Comparison of ENCODE assay signal across 8 cellular contexts in genomic region chr1:224203243-224204016, GRCh38. TPM values are rescaled to one million over a fixed set of nuclear protein-coding genes. Genes with fewer than 3 reads are reported as not detected.
DNase-seq lines count a peak whose midpoint lies in the region; ATAC-seq and TF ChIP-seq lines count a peak whose summit lies in the region.

No MANE protein-coding gene starts in this region.

- ATAC-seq in GM18498 (IDR thresholded peaks at IDR 0.05; ENCODE audit: unreplicated experiment) (peak; percentile 44), HG02623 (IDR thresholded peaks at IDR 0.05; ENCODE audit: unreplicated experiment) (peak; percentile 50), GM19324 (IDR thresholded peaks at IDR 0.05; ENCODE audit: low FRiP score, unreplicated experiment) (no peak)

- intact Hi-C loops in OCI-LY7 (cut with micrococcal nuclease; ENCODE audit: unreplicated experiment), result no loop called here

- peak overlapping the region; percentile 65 for H3K4me2 ChIP-seq in OCI-LY7 (ENCODE audit: low read length)

- H2AFZ ChIP-seq in OCI-LY7 (ENCODE audit: low read length), result peak overlapping the region; percentile 51; the same call in 1 of the 2 replicates

- peak overlapping the region; percentile 41 for H3K27ac ChIP-seq in OCI-LY7 (ENCODE audit: low read depth, low read length, poor library complexity, severe bottlenecking)
- H3K27ac ChIP-seq in skeletal muscle tissue (ENCODE audit: low read depth, low read length), result peak overlapping the region; percentile 46

- DNase-seq in OCI-LY7 (ENCODE audit: low spot score) (peak; percentile 73), germinal center (ENCODE audit: low spot score) (peak; percentile 53), G401 (ENCODE audit: low spot score) (no peak)
- no peak for DNase-seq in stimulated activated CD4-positive, alpha-beta T cell treated with anti-CD3 and anti-CD28 coated beads, Interleukin-2, amount 100 ng/mL, for 24 hours

- BruUV-seq in OCI-LY7 (replicated peaks; lab: Mats Ljungman, UMichigan), result no TSS peak

- H3K27me3 ChIP-seq in skeletal muscle tissue (ENCODE audit: control insufficient read depth in 3 of 3, insufficient read depth in 3 of 3, low read length in 3 of 3), result no peaks in the 10 kb centered on the region

- H3K4me3 ChIP-seq in OCI-LY7 (ENCODE audit: low read depth, low read length, poor library complexity, severe bottlenecking) (peak overlapping the region; percentile 2), skeletal muscle tissue (ENCODE audit: low read length in 3 of 3) (no peak overlapping the region)

- H3K36me3 ChIP-seq in OCI-LY7 (ENCODE audit: insufficient read depth, low read length) (no peaks in the 10 kb centered on the region), skeletal muscle tissue (ENCODE audit: control insufficient read depth in 3 of 3, insufficient read depth in 3 of 3, low read length in 3 of 3) (no peaks in the 10 kb centered on the region)

- no peak overlapping the region for H3K9ac ChIP-seq in skeletal muscle tissue (ENCODE audit: low read depth in 1 of 3, low read length in 3 of 3)

- POLR2A ChIA-PET in OCI-LY7 (lab: Charles Lee), result interaction anchor here (0.6 to 1.7 kb wide), 5 partner anchors 13 to 239 kb away, joined by 3 to 10 read pairs (median 3); partner anchors contain the start of gene DEGS1

- no peaks in the 10 kb centered on the region for H4K20me1 ChIP-seq in OCI-LY7 (ENCODE audit: insufficient read depth, low read length)

- TF ChIP-seq CTCF in OCI-LY7 (conservative IDR thresholded peaks at IDR 0.05; ENCODE audit: low read length), result no peak

- no peaks in the 10 kb centered on the region for H3K79me2 ChIP-seq in OCI-LY7 (ENCODE audit: insufficient read depth, low read depth, low read length)

- H3K9me2 ChIP-seq in OCI-LY7 (ENCODE audit: insufficient read depth, low read length), result no peaks in the 10 kb centered on the region

- in situ Hi-C loops in G401 (cut with HindIII; ENCODE audit: low sequenced_read_pairs), result no loop called here

- CTCF ChIA-PET in OCI-LY7 (lab: Charles Lee; ENCODE audit: unreplicated experiment), result interaction anchor here (1.3 kb wide), 1 partner anchor 9 kb away, joined by 3 read pairs; no protein-coding TSS in a partner anchor

- H3K9me3 ChIP-seq in OCI-LY7 (ENCODE audit: low read length), result no peaks in the 10 kb centered on the region
- H3K9me3 ChIP-seq in skeletal muscle tissue (ENCODE audit: control insufficient read depth in 3 of 3, low read length in 3 of 3), result no peaks in the 10 kb centered on the region

- peaks cover 29% of the 10 kb centered on the region for H3K4me1 ChIP-seq in OCI-LY7 (ENCODE audit: insufficient read depth, low read length, poor library complexity, severe bottlenecking)
- peaks cover 14 to 17% (median 15%) of the 10 kb centered on the region in 3 donors for H3K4me1 ChIP-seq in skeletal muscle tissue (ENCODE audit: control insufficient read depth in 3 of 3, insufficient read depth in 3 of 3, low read length in 3 of 3)

RNA-seq across cellular contexts. Expression of gene DEGS1, which starts 20.4 kb away (rescaled TPM):
- total RNA-seq in OCI-LY7 (2014; rRNA removed; shearing (Covaris generic)), result 28.7 and 34.8 TPM in 2 replicates
- 44.4 and 53.2 TPM in 2 replicates for total RNA-seq in OCI-LY7 (2022)
- total RNA-seq in skeletal muscle tissue, result 43.3 TPM
- total RNA-seq in G401 (2014; rRNA removed; shearing (Covaris generic)), result 306 and 340 TPM in 2 replicates

Comparison
In these comparisons a context has a peak if more than half of its experiments do, and no peak if none do; other contexts are left out.
1. DNase-seq: peak in OCI-LY7 (single experiment) and germinal center (single experiment); none in stimulated activated CD4-positive, alpha-beta T cell treated with anti-CD3 and anti-CD28 coated beads, Interleukin-2, amount 100 ng/mL, for 24 hours (0 of 2) and G401 (single experiment).